ENCODE assay signal across 13 cellular contexts in the genomic region with DNA sequence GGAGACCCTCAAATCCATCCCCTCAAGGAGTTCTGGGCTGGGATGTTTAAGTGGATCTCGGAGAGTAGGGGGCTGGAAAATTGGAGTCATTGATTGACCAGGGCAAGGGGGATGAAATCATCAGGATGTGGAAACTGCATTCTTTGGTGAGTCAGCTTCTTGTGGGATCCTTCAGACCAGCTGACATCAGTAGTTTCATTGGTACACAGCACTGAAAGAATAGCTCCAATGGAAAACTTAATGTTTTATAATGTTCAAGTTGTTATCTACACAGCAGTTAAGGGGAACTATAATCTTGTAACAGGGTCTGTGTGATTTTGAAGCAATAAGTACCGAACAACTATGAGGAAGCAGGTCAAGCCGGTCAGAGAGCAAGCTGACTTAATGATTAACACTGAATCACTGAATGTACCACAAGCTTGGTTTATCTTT.
DNase-seq lines count a peak whose midpoint lies in the region; ATAC-seq and TF ChIP-seq lines count a peak whose summit lies in the region.
"Had no signal": no experiment of that assay in that cellular context is flagged by ENCODE, and none has a peak within 500 bp of the region (broad histone marks: within the 10 kb centered on the region; RNA-seq: fewer than 3 reads in every experiment).

No MANE protein-coding gene starts in this region.

- H3K36me3 ChIP-seq in breast epithelium, result no peaks in the 10 kb centered on the region
- H3K36me3 ChIP-seq in upper lobe of right lung, result no peaks in the 10 kb centered on the region
- H3K36me3 ChIP-seq: BLaER1, stomach had no signal

- no peak for TF ChIP-seq POLR2A in breast epithelium (IDR thresholded peaks at IDR 0.05)

- peak; percentile 51 for ATAC-seq in upper lobe of right lung
- no peak for ATAC-seq in HG03378 (IDR thresholded peaks at IDR 0.05; ENCODE audit: unreplicated experiment)
- ATAC-seq: heart left ventricle had no signal

- TF ChIP-seq CTCF in MCF 10A (IDR thresholded peaks at IDR 0.05; ENCODE audit: unreplicated experiment), result no peak
- no peak for TF ChIP-seq CTCF in breast epithelium (IDR thresholded peaks at IDR 0.05)
- TF ChIP-seq CTCF in fibroblast of the aortic adventitia (IDR thresholded peaks at IDR 0.05; ENCODE audit: insufficient read depth, low read length), result no peak
- TF ChIP-seq CTCF in upper lobe of right lung (IDR thresholded peaks at IDR 0.05), result no peak

- BruUV-seq in MCF 10A (replicated peaks; lab: Mats Ljungman, UMichigan), result no TSS peak

- CTCF ChIA-PET in MCF 10A (lab: Yijun Ruan, JAX), result interaction anchor here (0.7 kb wide), 1 partner anchor 119 kb away, joined by 3 read pairs; no protein-coding TSS in a partner anchor

- H3K4me1 Mint-ChIP-seq in MCF 10A (ENCODE audit: insufficient read depth, unreplicated experiment), result peaks cover 6% of the 10 kb centered on the region
- H3K4me1 Mint-ChIP-seq: activated B cell treated with CpG ODN at 0.5 μM for 24 hours had no signal

- no peak overlapping the region for H3K27ac Mint-ChIP-seq in MCF 10A (ENCODE audit: low read depth, unreplicated experiment)
- H3K27ac Mint-ChIP-seq: activated B cell treated with CpG ODN at 0.5 μM for 24 hours had no signal

- no peaks in the 10 kb centered on the region for H3K4me1 ChIP-seq in breast epithelium
- H3K4me1 ChIP-seq in upper lobe of right lung, result no peaks in the 10 kb centered on the region
- H3K4me1 ChIP-seq: BLaER1, heart left ventricle, stomach had no signal

- no peaks in the 10 kb centered on the region for H3K36me3 Mint-ChIP-seq in MCF 10A (ENCODE audit: insufficient read depth, unreplicated experiment)

- H3K27me3 ChIP-seq in breast epithelium (peaks cover 0 to 4% of the 10 kb centered on the region in 2 donors), upper lobe of right lung (no peaks in the 10 kb centered on the region)
- H3K27me3 ChIP-seq: heart left ventricle, stomach had no signal

- no peak overlapping the region for H3K4me3 Mint-ChIP-seq in MCF 10A (ENCODE audit: unreplicated experiment)
- H3K4me3 Mint-ChIP-seq: activated B cell treated with CpG ODN at 0.5 μM for 24 hours had no signal

- peaks cover 40% of the 10 kb centered on the region for H3K27me3 Mint-ChIP-seq in MCF 10A (ENCODE audit: insufficient read depth, unreplicated experiment)
- H3K27me3 Mint-ChIP-seq: activated B cell treated with CpG ODN at 0.5 μM for 24 hours had no signal

- H3K9me3 ChIP-seq in breast epithelium (no peaks in the 10 kb centered on the region), upper lobe of right lung (no peaks in the 10 kb centered on the region)
- H3K9me3 ChIP-seq: BLaER1, heart left ventricle, stomach had no signal

- POLR2A ChIA-PET in MCF 10A (lab: Yijun Ruan, JAX), result no interaction called here

- H3K27ac ChIP-seq in breast epithelium, result no peak overlapping the region
- H3K27ac ChIP-seq in upper lobe of right lung, result no peak overlapping the region
- H3K27ac ChIP-seq: BLaER1, heart left ventricle, stomach had no signal

- H3K4me3 ChIP-seq in breast epithelium (no peak overlapping the region), fibroblast of the aortic adventitia (ENCODE audit: low read depth, low read length) (no peak overlapping the region), upper lobe of right lung (no peak overlapping the region)
- H3K4me3 ChIP-seq: BLaER1, heart left ventricle, stomach had no signal

- no peaks in the 10 kb centered on the region for H3K9me3 Mint-ChIP-seq in MCF 10A (ENCODE audit: unreplicated experiment)
- H3K9me3 Mint-ChIP-seq: activated B cell treated with CpG ODN at 0.5 μM for 24 hours had no signal

- DNase-seq in MCF 10A (ENCODE audit: unreplicated experiment) (peak; percentile 51), breast epithelium (ENCODE audit: low spot score in 2 of 2) (no peak), T1000 (lab: John Stamatoyannopoulos, UW) (peak; percentile 6), fibroblast of the aortic adventitia (ENCODE audit: low read depth) (peak; percentile 81), upper lobe of right lung (no peak), cortex of kidney (lab: John Stamatoyannopoulos, UW) (no peak), NCI-H1092 treated with DMSO at 0.1 percent for 48 hours (lab: John Stamatoyannopoulos, UW) (no peak)
- DNase-seq: activated B cell treated with CpG ODN at 0.5 μM for 24 hours, amygdala, heart left ventricle, stomach had no signal

- intact Hi-C loops in MCF 10A (cut with micrococcal nuclease), result no loop called here
- intact Hi-C loops in breast epithelium (cut with DNase I; ENCODE audit: low total_unique reads), result no loop called here
- intact Hi-C loops in upper lobe of right lung (cut with DNase I), result no loop called here

Comparison
In these comparisons a context has a peak if more than half of its experiments do, and no peak if none do; other contexts are left out.
1. DNase-seq: peak in MCF 10A (single experiment), T1000 (single experiment) and fibroblast of the aortic adventitia (single experiment); none in breast epithelium (0 of 2), upper lobe of right lung (single experiment), cortex of kidney (single experiment) and NCI-H1092 treated with DMSO at 0.1 percent for 48 hours (single experiment).